In the genomic region with DNA sequence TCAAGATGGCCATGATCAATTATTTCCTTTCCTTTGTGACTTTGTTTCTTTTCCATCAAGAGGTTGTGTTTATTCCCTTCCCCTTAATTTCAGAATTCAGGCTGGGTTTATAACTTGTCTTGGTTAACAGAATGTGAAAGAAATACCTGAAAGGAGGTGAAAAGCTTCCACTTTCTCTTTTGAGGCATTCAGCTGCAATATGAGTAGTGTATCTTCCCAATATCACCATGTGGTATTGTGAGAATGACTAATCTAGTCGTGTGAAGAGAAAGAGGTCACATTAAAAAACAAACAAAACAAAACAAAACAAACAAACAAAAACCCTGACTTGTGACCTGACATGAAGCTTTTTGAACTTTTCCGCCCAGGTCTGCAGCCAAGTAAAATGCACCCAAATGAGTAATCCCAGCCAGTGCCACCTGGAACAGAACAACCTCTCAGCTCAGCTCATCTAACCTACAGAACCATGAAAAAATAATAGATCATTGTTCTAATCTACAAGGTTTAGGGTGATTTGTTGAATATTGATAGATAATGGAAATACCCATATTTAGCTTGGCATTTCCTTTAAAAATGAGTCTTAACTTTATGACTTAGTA, we compare ENCODE assay signal across 16 cellular contexts.
DNase-seq lines count a peak whose midpoint lies in the region; ATAC-seq, FAIRE-seq and TF ChIP-seq lines count a peak whose summit lies in the region.
"Had no signal": no experiment of that assay in that cellular context is flagged by ENCODE, and none has a peak within 500 bp of the region (broad histone marks: within the 10 kb centered on the region; RNA-seq: fewer than 3 reads in every experiment).

No MANE protein-coding gene starts in this region.

- no peak overlapping the region for H2BK12ac ChIP-seq in H1 (ENCODE audit: low read depth, low read length)

- TF ChIP-seq CTCF in H1 (IDR thresholded peaks at IDR 0.05; ENCODE audit: control extremely low read depth in 1 of 3, insufficient read depth in 1 of 3, low read depth in 1 of 3, low read length in 3 of 3) = no peak

- CTCF ChIA-PET in H1 (lab: Charles Lee; ENCODE audit: partially characterized antibody) = interaction anchor here (1.0 to 1.6 kb wide), 4 partner anchors 13 to 158 kb away, joined by 3 to 4 read pairs (median 4); no protein-coding TSS in a partner anchor

- peak overlapping the region; percentile 10 for H2BK120ac ChIP-seq in H1 (replicated peaks; ENCODE audit: low read depth, low read length)

- POLR2A ChIA-PET in H1 (lab: Charles Lee; ENCODE audit: partially characterized antibody) = no interaction called here

- H3K4ac ChIP-seq in H1 (replicated peaks; ENCODE audit: insufficient read length, low read depth, low read length) = no peak overlapping the region

- no peak overlapping the region for H3K27ac ChIP-seq in H1 (ENCODE audit: low read depth, low read length)
- H3K27ac ChIP-seq: PC-9, SJSA1 had no signal

- 91% methylated on average over 2 of the region's 2 CpGs; no CpG with 5 or more reads in 1 of the 2 experiments for WGBS in H1 (ENCODE audit: extremely low coverage in 1 of 2, insufficient coverage in 1 of 2, insufficient read length in 1 of 2, insufficient replicate concordance in 2 of 2, low coverage in 1 of 2, low lambda C conversion rate in 2 of 2, missing lambda C conversion rate in 1 of 2), 2 experiments

- TF ChIP-seq POLR2A in H1 (IDR thresholded peaks at IDR 0.05; ENCODE audit: control extremely low read depth in 1 of 2, low read depth in 2 of 2, low read length in 2 of 2) = no peak

- no peak overlapping the region for H2BK15ac ChIP-seq in H1 (ENCODE audit: low read length)

- no peak overlapping the region for H3K4me2 ChIP-seq in H1 (ENCODE audit: insufficient read depth in 1 of 2, low read depth in 2 of 2, low read length in 2 of 2)
- H3K4me2 ChIP-seq: PC-9 had no signal

- H2AK5ac ChIP-seq in H1 (ENCODE audit: low read depth, low read length) = no peak overlapping the region

- DNase-seq in H1 (ENCODE audit: low read depth in 1 of 2, low spot score in 2 of 2) (no peak), D341Med (ENCODE audit: low spot score) (no peak)
- DNase-seq: Caco-2, HFFc6, KG1, NCI-H1436 treated with DMSO at 0.1 percent for 48 hours, NCI-H2029 treated with DMSO at 0.1 percent for 48 hours, NCI-H748 treated with DMSO at 0.1 percent for 48 hours, PC-9 had no signal

- no peaks in the 10 kb centered on the region for H3K79me2 ChIP-seq in H1 (ENCODE audit: control insufficient read depth in 1 of 2, insufficient read depth in 2 of 2, low read length in 2 of 2)

- no peaks in the 10 kb centered on the region for H3K36me3 ChIP-seq in H1 (ENCODE audit: control insufficient read depth in 2 of 4, insufficient read depth in 4 of 4, low read length in 3 of 4)
- H3K36me3 ChIP-seq: SJSA1 had no signal

- H2AFZ ChIP-seq in H1 (ENCODE audit: low read length) = no peak overlapping the region
- H2AFZ ChIP-seq: PC-9 had no signal

- H3K14ac ChIP-seq in H1 (ENCODE audit: insufficient read length) = no peak overlapping the region

- ATAC-seq in GM18858 (IDR thresholded peaks at IDR 0.05; ENCODE audit: unreplicated experiment) = peak; percentile 51
- ATAC-seq in GM21529 (IDR thresholded peaks at IDR 0.05; ENCODE audit: unreplicated experiment) = peak; percentile 56
- ATAC-seq in HG03354 (IDR thresholded peaks at IDR 0.05; ENCODE audit: poor library complexity, severe bottlenecking, unreplicated experiment) = peak; percentile 73
- ATAC-seq in HG03097 (IDR thresholded peaks at IDR 0.05; ENCODE audit: low FRiP score, unreplicated experiment) = no peak
- no peak for ATAC-seq in HG02642 (IDR thresholded peaks at IDR 0.05; ENCODE audit: poor library complexity, unreplicated experiment)

- H3K27me3 ChIP-seq in H1 (replicated peaks in 1 of 4; ENCODE audit: control insufficient read depth in 3 of 4, extremely low read depth in 1 of 4, insufficient read depth in 3 of 4, low read length in 3 of 4) = no peaks in the 10 kb centered on the region
- H3K27me3 ChIP-seq: SJSA1 had no signal

- no peak for TF ChIP-seq RAD21 in H1 (IDR thresholded peaks at IDR 0.05 in 1 of 2, conservative IDR thresholded peaks at IDR 0.05 in 1 of 2; ENCODE audit: low read depth in 2 of 2, low read length in 2 of 2)

- peaks cover 0 to 2% of the 10 kb centered on the region in 2 experiments; a peak in 1 of 4 replicates for H3K9me3 ChIP-seq in H1 (ENCODE audit: insufficient read depth in 2 of 2, low read depth in 1 of 2, low read length in 1 of 2)
- H3K9me3 ChIP-seq: Caco-2, SJSA1 had no signal

- no peaks in the 10 kb centered on the region for H4K20me1 ChIP-seq in H1 (replicated peaks in 1 of 2; ENCODE audit: control insufficient read depth in 1 of 2, insufficient read depth in 2 of 2, low read length in 2 of 2)

- H3K4me1 ChIP-seq in H1 (replicated peaks in 1 of 4; ENCODE audit: control insufficient read depth in 3 of 4, insufficient read depth in 4 of 4, low read length in 3 of 4) = no peaks in the 10 kb centered on the region
- H3K4me1 ChIP-seq: Caco-2, SJSA1 had no signal

- no peak overlapping the region for H3K9ac ChIP-seq in H1 (replicated peaks in 1 of 4; ENCODE audit: extremely low read depth in 1 of 4, low read depth in 3 of 4, low read length in 3 of 4)

- no peak overlapping the region for H3K4me3 ChIP-seq in H1 (ENCODE audit: extremely low read depth in 1 of 4, insufficient read depth in 2 of 4, low read depth in 3 of 4, low read length in 4 of 4)
- H3K4me3 ChIP-seq: PC-9, SJSA1 had no signal

- H4K8ac ChIP-seq in H1 (ENCODE audit: extremely low read depth, insufficient read depth, low read length) = no peak overlapping the region

- FAIRE-seq in H1 (lab: Jason Lieb, UNC) = no peak
- FAIRE-seq: H54 had no signal

- no peak overlapping the region for H3K56ac ChIP-seq in H1 (replicated peaks; ENCODE audit: insufficient read length, low read depth, low read length)

- H3K79me1 ChIP-seq in H1 (ENCODE audit: low read depth, low read length) = no peaks in the 10 kb centered on the region

- no peaks in the 10 kb centered on the region for H3K23me2 ChIP-seq in H1 (ENCODE audit: low read depth, low read length)

- H3K18ac ChIP-seq in H1 (ENCODE audit: extremely low read depth, low read length) = no peak overlapping the region

- no peak overlapping the region for H4K91ac ChIP-seq in H1 (replicated peaks; ENCODE audit: insufficient read length, low read length)

- H3K23ac ChIP-seq in H1 (ENCODE audit: insufficient read length) = no peak overlapping the region

- no peak for TF ChIP-seq EP300 in H1 (IDR thresholded peaks at IDR 0.05; ENCODE audit: borderline replicate concordance in 1 of 2, low read depth in 2 of 2, low read length in 2 of 2)

- no peak overlapping the region for H2BK5ac ChIP-seq in H1 (ENCODE audit: low read depth, low read length)

- no peak overlapping the region for H4K5ac ChIP-seq in H1 (ENCODE audit: insufficient read length, low read depth, low read length)

- H2BK20ac ChIP-seq in H1 (ENCODE audit: low read length) = no peak overlapping the region

TF ChIP-seq in H1, 55 proteins besides CTCF, POLR2A, EP300 and RAD21 (continues in another document):
- TF ChIP-seq GABPA (IDR thresholded peaks at IDR 0.05; ENCODE audit: borderline replicate concordance, insufficient read depth, low read length) (no peak), SP4 (IDR thresholded peaks at IDR 0.05; ENCODE audit: low read length) (no peak), SAP30 (IDR thresholded peaks at IDR 0.05; ENCODE audit: insufficient read depth, insufficient replicate concordance, low read length) (no peak), RBBP5 (IDR thresholded peaks at IDR 0.05; ENCODE audit: borderline replicate concordance, low read depth, low read length) (no peak), RFX5 (IDR thresholded peaks at IDR 0.05; ENCODE audit: borderline replicate concordance, low read depth, low read length) (no peak), POU5F1 (IDR thresholded peaks at IDR 0.05; ENCODE audit: low read depth, low read length) (no peak), BACH1 (IDR thresholded peaks at IDR 0.05; ENCODE audit: low read length) (no peak)

Comparison
In these comparisons a context has a peak if more than half of its experiments do, and no peak if none do; other contexts are left out.
1. ATAC-seq: peak in GM18858 (single experiment), GM21529 (single experiment) and HG03354 (single experiment); none in HG03097 (single experiment) and HG02642 (single experiment).